In genomic region chr6:105136433-105137350, GRCh38 we compare ENCODE assay signal across 8 cellular contexts. TPM values are rescaled to one million over a fixed set of nuclear protein-coding genes. Genes with fewer than 3 reads are reported as not detected.
DNase-seq lines count a peak whose midpoint lies in the region; ATAC-seq and TF ChIP-seq lines count a peak whose summit lies in the region.

No MANE protein-coding gene starts in this region.

- CTCF ChIA-PET in OCI-LY7 (lab: Charles Lee; ENCODE audit: unreplicated experiment) = no interaction called here

- H3K9me3 Mint-ChIP-seq in stimulated activated naive B cell treated with anti-CD40 and anti-IgM and Interleukin-4, amounts not matched to agents 10 μg/mL and 1 μg/mL and 100 μg/mL, for 72 hours = no peaks in the 10 kb centered on the region

- TF ChIP-seq POLR2A in lower leg skin (IDR thresholded peaks at IDR 0.05) = no peak

- 0% methylated on average over 122 of the region's 122 CpGs for WGBS in ectodermal cell, 2 experiments
- WGBS in lower leg skin, 2 donors = 0 to 2% methylated on average over 40 to 53 of the region's 122 CpGs

- peaks cover 3% of the 10 kb centered on the region; the same call in 1 of the 2 replicates for H3K4me1 ChIP-seq in HUES48 (ENCODE audit: control insufficient read depth, insufficient read depth, low read length)
- H3K4me1 ChIP-seq in ectodermal cell (ENCODE audit: control insufficient read depth, insufficient read depth, low read length) = no peaks in the 10 kb centered on the region
- no peaks in the 10 kb centered on the region for H3K4me1 ChIP-seq in OCI-LY7 (ENCODE audit: insufficient read depth, low read length, poor library complexity, severe bottlenecking)

- peaks cover 42% of the 10 kb centered on the region for H3K27me3 ChIP-seq in HUES48 (ENCODE audit: control insufficient read depth, insufficient read depth, low read length)
- peaks cover 59% of the 10 kb centered on the region for H3K27me3 ChIP-seq in ectodermal cell (ENCODE audit: control insufficient read depth, insufficient read depth, low read length, poor library complexity, severe bottlenecking)

- peak overlapping the region; percentile 70 to 77 for H3K4me3 Mint-ChIP-seq in stimulated activated naive B cell treated with anti-CD40 and anti-IgM and Interleukin-4, amounts not matched to agents 10 μg/mL and 1 μg/mL and 100 μg/mL, for 72 hours

- H3K4me1 Mint-ChIP-seq in stimulated activated naive B cell treated with anti-CD40 and anti-IgM and Interleukin-4, amounts not matched to agents 10 μg/mL and 1 μg/mL and 100 μg/mL, for 72 hours = peaks cover 4 to 13% of the 10 kb centered on the region in 2 donors

- TF ChIP-seq CTCF in lower leg skin (IDR thresholded peaks at IDR 0.05) (no peak), OCI-LY7 (conservative IDR thresholded peaks at IDR 0.05; ENCODE audit: low read length) (no peak)

- H3K36me3 ChIP-seq in HUES48 (ENCODE audit: control insufficient read depth, insufficient read depth, low read length) = no peaks in the 10 kb centered on the region
- H3K36me3 ChIP-seq in ectodermal cell (ENCODE audit: control insufficient read depth, insufficient read depth, low read length) = no peaks in the 10 kb centered on the region
- no peaks in the 10 kb centered on the region for H3K36me3 ChIP-seq in OCI-LY7 (ENCODE audit: insufficient read depth, low read length)

- H3K27ac ChIP-seq in HUES48 (ENCODE audit: low read depth, low read length) = no peak overlapping the region
- no peak overlapping the region for H3K27ac ChIP-seq in ectodermal cell (ENCODE audit: insufficient read depth, low read depth, low read length, poor library complexity, severe bottlenecking)
- H3K27ac ChIP-seq in OCI-LY7 (ENCODE audit: low read depth, low read length, poor library complexity, severe bottlenecking) = no peak overlapping the region

- ATAC-seq in GM21367 (IDR thresholded peaks at IDR 0.05; ENCODE audit: unreplicated experiment) = peak; percentile 47
- peak; percentile 78 to 81 for ATAC-seq in stimulated activated naive B cell treated with anti-CD40 and anti-IgM and Interleukin-4, amounts not matched to agents 10 μg/mL and 1 μg/mL and 100 μg/mL, for 72 hours (replicated peaks)

- peak; percentile 71 for DNase-seq in EL
- DNase-seq in T1000 (lab: John Stamatoyannopoulos, UW) = peak; percentile 16
- DNase-seq in lower leg skin (ENCODE audit: low spot score in 2 of 2) = peak; percentile 23 to 87
- peak; percentile 18 for DNase-seq in stimulated activated naive B cell treated with anti-CD40 and anti-IgM and Interleukin-4, amounts not matched to agents 10 μg/mL and 1 μg/mL and 100 μg/mL, for 72 hours
- no peak for DNase-seq in OCI-LY7 (ENCODE audit: low spot score)

- H4K20me1 ChIP-seq in OCI-LY7 (ENCODE audit: insufficient read depth, low read length) = no peaks in the 10 kb centered on the region

- POLR2A ChIA-PET in OCI-LY7 (lab: Charles Lee) = no interaction called here

- intact Hi-C loops in lower leg skin (cut with DNase I; ENCODE audit: low total_unique reads) (no loop called here), OCI-LY7 (cut with micrococcal nuclease; ENCODE audit: unreplicated experiment) (no loop called here)

- no peaks in the 10 kb centered on the region for H3K79me2 ChIP-seq in OCI-LY7 (ENCODE audit: insufficient read depth, low read depth, low read length)

- peaks cover 50 to 56% of the 10 kb centered on the region in 2 donors for H3K27me3 Mint-ChIP-seq in stimulated activated naive B cell treated with anti-CD40 and anti-IgM and Interleukin-4, amounts not matched to agents 10 μg/mL and 1 μg/mL and 100 μg/mL, for 72 hours

- H3K4me2 ChIP-seq in OCI-LY7 (ENCODE audit: low read length) = no peak overlapping the region

- no peak overlapping the region for H3K27ac Mint-ChIP-seq in stimulated activated naive B cell treated with anti-CD40 and anti-IgM and Interleukin-4, amounts not matched to agents 10 μg/mL and 1 μg/mL and 100 μg/mL, for 72 hours

- H3K36me3 Mint-ChIP-seq in stimulated activated naive B cell treated with anti-CD40 and anti-IgM and Interleukin-4, amounts not matched to agents 10 μg/mL and 1 μg/mL and 100 μg/mL, for 72 hours = no peaks in the 10 kb centered on the region

- H3K9ac ChIP-seq in HUES48 (ENCODE audit: low read depth, low read length) = no peak overlapping the region

- no TSS peak for BruUV-seq in OCI-LY7 (replicated peaks; lab: Mats Ljungman, UMichigan)

- peak overlapping the region; percentile 80 for H3K4me3 ChIP-seq in HUES48 (ENCODE audit: low read depth, low read length)
- peak overlapping the region; percentile 59 for H3K4me3 ChIP-seq in ectodermal cell (ENCODE audit: insufficient read depth, low read depth, low read length)
- peak overlapping the region; percentile 49 for H3K4me3 ChIP-seq in lower leg skin (ENCODE audit: low read depth, poor library complexity, severe bottlenecking)
- no peak overlapping the region for H3K4me3 ChIP-seq in OCI-LY7 (ENCODE audit: low read depth, low read length, poor library complexity, severe bottlenecking)

- H3K9me3 ChIP-seq in HUES48 (ENCODE audit: control insufficient read depth, insufficient read depth, low read length) (no peaks in the 10 kb centered on the region), ectodermal cell (ENCODE audit: control insufficient read depth, low read length) (no peaks in the 10 kb centered on the region), OCI-LY7 (ENCODE audit: low read length) (no peaks in the 10 kb centered on the region)

- H2AFZ ChIP-seq in OCI-LY7 (ENCODE audit: low read length) = no peak overlapping the region

- H3K9me2 ChIP-seq in OCI-LY7 (ENCODE audit: insufficient read depth, low read length) = no peaks in the 10 kb centered on the region

RNA-seq across cellular contexts. Expression of gene POPDC3, which starts 43.1 kb away (rescaled TPM):
- polyA plus RNA-seq in ectodermal cell (2013, experiment 1 of 4) = 1.1 TPM
- 1.5 TPM for polyA plus RNA-seq in ectodermal cell (2013, experiment 2 of 4)
- 1.7 TPM for polyA plus RNA-seq in ectodermal cell (2013, experiment 3 of 4)
- 1.5 TPM for polyA plus RNA-seq in ectodermal cell (2013, experiment 4 of 4)
- not detected for total RNA-seq in lower leg skin
- total RNA-seq in OCI-LY7 (2014; rRNA removed; shearing (Covaris generic)) = not detected in 2 replicates
- not detected in 2 replicates for total RNA-seq in OCI-LY7 (2022)
